In the genomic region with DNA sequence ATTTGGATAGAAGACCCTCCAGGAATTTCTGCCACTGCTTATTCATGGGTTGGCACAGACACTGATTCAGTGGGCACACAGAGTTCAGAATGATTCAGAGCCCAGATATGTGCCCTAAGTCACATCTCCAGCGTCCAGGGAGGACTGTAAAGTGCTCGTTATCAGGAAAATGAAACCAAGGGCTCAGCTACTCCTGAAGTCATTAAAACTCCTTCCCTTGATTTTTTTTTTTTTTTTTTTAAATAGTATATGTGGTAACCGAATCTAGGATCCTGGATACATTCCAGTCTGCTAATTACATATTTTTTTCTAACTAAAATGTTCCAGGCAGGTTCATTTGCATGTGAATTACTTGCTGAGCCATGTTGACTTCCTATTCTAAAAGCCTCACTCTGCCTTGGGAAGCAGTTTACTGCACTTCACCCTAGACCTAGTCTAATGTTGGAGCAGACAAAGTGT, we compare ENCODE assay signal across 12 cellular contexts. TPM values are rescaled to one million over a fixed set of nuclear protein-coding genes. Genes with fewer than 3 reads are reported as not detected.
DNase-seq lines count a peak whose midpoint lies in the region; ATAC-seq, FAIRE-seq and TF ChIP-seq lines count a peak whose summit lies in the region.
"Had no signal": no experiment of that assay in that cellular context is flagged by ENCODE, and none has a peak within 500 bp of the region (broad histone marks: within the 10 kb centered on the region; RNA-seq: fewer than 3 reads in every experiment).

No MANE protein-coding gene starts in this region.

- FAIRE-seq in bronchial epithelial cell (lab: Jason Lieb, UNC), result no peak

- no peak overlapping the region for H3K4me3 Mint-ChIP-seq in endothelial cell (ENCODE audit: unreplicated experiment)

- H3K36me3 ChIP-seq in Karpas-422 (ENCODE audit: insufficient read depth, low read length), result peaks cover 53% of the 10 kb centered on the region
- peaks cover 2% of the 10 kb centered on the region for H3K36me3 ChIP-seq in bronchial epithelial cell (ENCODE audit: control insufficient read depth, insufficient read depth, low read length)
- no peaks in the 10 kb centered on the region for H3K36me3 ChIP-seq in mesendoderm (ENCODE audit: control insufficient read depth, insufficient read depth, low read length)
- H3K36me3 ChIP-seq: right atrium auricular region had no signal

- H3K56ac ChIP-seq in mesendoderm (ENCODE audit: low read length), result no peak overlapping the region

- DNase-seq in Caki2 (ENCODE audit: low read depth), result peak; percentile 78
- no peak for DNase-seq in Karpas-422
- peak; percentile 83 for DNase-seq in bronchial epithelial cell (ENCODE audit: low read depth)
- DNase-seq in mesendoderm, result peak; percentile 27
- DNase-seq in cortex of kidney (lab: John Stamatoyannopoulos, UW), result no peak
- no peak for DNase-seq in endothelial cell (ENCODE audit: low spot score)
- DNase-seq: activated effector memory CD4-positive, alpha-beta T cell treated with Interleukin-2 at 50 U/mL for 16 hours; GF-D8; substantia nigra had no signal

- H3K9me3 ChIP-seq in Karpas-422 (ENCODE audit: low read length), result no peaks in the 10 kb centered on the region
- H3K9me3 ChIP-seq: right atrium auricular region had no signal

- H3K18ac ChIP-seq in mesendoderm (ENCODE audit: low read length), result no peak overlapping the region

- H3K27ac Mint-ChIP-seq in endothelial cell (ENCODE audit: unreplicated experiment), result no peak overlapping the region

- no peak overlapping the region for H2BK5ac ChIP-seq in mesendoderm (ENCODE audit: low read length)

- H2BK120ac ChIP-seq in mesendoderm (ENCODE audit: low read depth, low read length), result no peak overlapping the region

- no peak overlapping the region for H4K8ac ChIP-seq in mesendoderm (ENCODE audit: low read depth, low read length)

- no peak overlapping the region for H3K4ac ChIP-seq in mesendoderm (ENCODE audit: low read depth, low read length)

- H3K9me2 ChIP-seq in Karpas-422 (replicated peaks; ENCODE audit: insufficient read depth, low read length), result no peaks in the 10 kb centered on the region

- no peak overlapping the region for H2AFZ ChIP-seq in Karpas-422 (ENCODE audit: low read length)

- no peak overlapping the region for H2AK5ac ChIP-seq in mesendoderm (ENCODE audit: low read length)

- peak overlapping the region; percentile 37 for H3K9ac ChIP-seq in Karpas-422 (ENCODE audit: low read length)
- no peak overlapping the region for H3K9ac ChIP-seq in mesendoderm (ENCODE audit: low read length)

- H3K36me3 Mint-ChIP-seq in endothelial cell (ENCODE audit: low read depth, unreplicated experiment), result no peaks in the 10 kb centered on the region

- H3K4me1 ChIP-seq in Karpas-422 (ENCODE audit: low read length) (peaks cover 97% of the 10 kb centered on the region), mesendoderm (ENCODE audit: control insufficient read depth, low read depth, low read length) (no peaks in the 10 kb centered on the region)
- H3K4me1 ChIP-seq: right atrium auricular region had no signal

- H4K5ac ChIP-seq in mesendoderm (ENCODE audit: low read length), result no peak overlapping the region

- H3K27ac ChIP-seq in Karpas-422 (ENCODE audit: low read length) (peak overlapping the region; percentile 73), mesendoderm (ENCODE audit: low read depth, low read length) (no peak overlapping the region)
- H3K27ac ChIP-seq: right atrium auricular region had no signal

- no peaks in the 10 kb centered on the region for H4K20me1 ChIP-seq in Karpas-422 (ENCODE audit: insufficient read depth, low read depth, low read length)

- no peak for ATAC-seq in GM21447 (IDR thresholded peaks at IDR 0.05; ENCODE audit: unreplicated experiment)
- ATAC-seq in GM18520 (IDR thresholded peaks at IDR 0.05; ENCODE audit: unreplicated experiment), result no peak

- no peaks in the 10 kb centered on the region for H3K27me3 ChIP-seq in Karpas-422 (ENCODE audit: low read length)
- no peaks in the 10 kb centered on the region for H3K27me3 ChIP-seq in bronchial epithelial cell (ENCODE audit: control insufficient read depth, insufficient read depth, low read length)
- no peaks in the 10 kb centered on the region for H3K27me3 ChIP-seq in mesendoderm (ENCODE audit: insufficient read depth, low read length, poor library complexity)
- H3K27me3 ChIP-seq: right atrium auricular region had no signal

- H3K27me3 Mint-ChIP-seq in endothelial cell (ENCODE audit: unreplicated experiment), result no peaks in the 10 kb centered on the region

- TF ChIP-seq CTCF in bronchial epithelial cell (IDR thresholded peaks at IDR 0.05; ENCODE audit: insufficient read depth, low read length, severe bottlenecking), result no peak
- TF ChIP-seq CTCF in endothelial cell (IDR thresholded peaks at IDR 0.05; ENCODE audit: unreplicated experiment), result no peak

- H3K4me1 Mint-ChIP-seq in endothelial cell (ENCODE audit: unreplicated experiment), result peaks cover 9% of the 10 kb centered on the region

- no peak overlapping the region for H3K23ac ChIP-seq in mesendoderm (ENCODE audit: low read length)

- peak overlapping the region; percentile 37 for H3K4me3 ChIP-seq in Karpas-422 (ENCODE audit: low read length)
- H3K4me3 ChIP-seq in bronchial epithelial cell (ENCODE audit: low read depth, low read length), result no peak overlapping the region
- no peak overlapping the region for H3K4me3 ChIP-seq in mesendoderm (ENCODE audit: low read length)
- H3K4me3 ChIP-seq: right atrium auricular region had no signal

- H3K79me1 ChIP-seq in mesendoderm (ENCODE audit: low read length), result no peaks in the 10 kb centered on the region

- H3K79me2 ChIP-seq in Karpas-422 (ENCODE audit: low read length), result peaks cover 100% of the 10 kb centered on the region
- no peaks in the 10 kb centered on the region for H3K79me2 ChIP-seq in mesendoderm (ENCODE audit: control insufficient read depth, insufficient read depth, low read length)

- no peaks in the 10 kb centered on the region for H3K9me3 Mint-ChIP-seq in endothelial cell (ENCODE audit: unreplicated experiment)

- in situ Hi-C loops in Caki2 (cut with HindIII; ENCODE audit: low pct_unique_long_range_greater_than_20kb, low sequenced_read_pairs), result no loop called here

- H2BK15ac ChIP-seq in mesendoderm (replicated peaks; ENCODE audit: low read depth), result no peak overlapping the region

- H3K4me2 ChIP-seq in Karpas-422 (ENCODE audit: low read depth, low read length, poor library complexity, severe bottlenecking) (peak overlapping the region; percentile 69), mesendoderm (ENCODE audit: low read length) (no peak overlapping the region)

- WGBS in mesendoderm (ENCODE audit: extremely low coverage, insufficient coverage, low lambda C conversion rate), result no CpG with 5 or more reads among the region's 3 CpGs

RNA-seq across cellular contexts. Expression of a gene that starts 34.7 kb away (rescaled TPM):
- total RNA-seq in Caki2 (2014; rRNA removed; shearing (Covaris generic); ENCODE audit: low replicate concordance), result 254 and 324 TPM in 2 replicates
- total RNA-seq in Karpas-422 (2014; rRNA removed; shearing (Covaris generic); ENCODE audit: low replicate concordance), result 118 and 158 TPM in 2 replicates
- total RNA-seq in bronchial epithelial cell (135 and 156 TPM in 2 replicates), endothelial cell (ENCODE audit: unreplicated experiment) (35.1 TPM)
- 4.0 TPM for polyA plus RNA-seq in mesendoderm (2013, experiment 1 of 2)
- 3.7 TPM for polyA plus RNA-seq in mesendoderm (2013, experiment 2 of 2)

Comparison
In these comparisons a context has a peak if more than half of its experiments do, and no peak if none do; other contexts are left out.
1. DNase-seq: peak in Caki2 (single experiment), bronchial epithelial cell (single experiment) and mesendoderm (single experiment); none in Karpas-422 (single experiment), cortex of kidney (single experiment) and endothelial cell (single experiment).